Comparison of ENCODE assay signal across 8 cellular contexts in the genomic region with DNA sequence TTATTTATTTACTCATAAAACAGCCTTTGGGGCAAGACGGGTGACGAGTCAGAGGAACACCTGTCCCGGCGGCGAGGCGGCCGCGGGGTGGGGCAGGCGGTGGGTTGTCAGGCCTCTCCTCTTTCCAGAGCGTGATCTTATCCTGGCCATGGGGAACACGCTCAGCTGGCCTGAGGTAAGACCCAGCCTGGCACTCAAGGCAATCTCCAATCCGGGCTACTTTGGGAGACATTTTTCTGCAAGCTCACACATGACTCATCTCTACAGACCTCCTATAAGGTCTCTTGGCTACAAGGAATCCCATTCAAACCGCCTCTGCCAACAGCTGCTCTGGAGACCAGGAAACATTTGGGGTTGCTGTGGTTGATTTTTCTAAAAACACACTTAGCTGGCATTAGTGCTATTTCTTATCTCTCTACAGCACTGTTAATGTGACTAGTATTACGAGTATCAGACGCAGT. TPM values are rescaled to one million over a fixed set of nuclear protein-coding genes. Genes with fewer than 3 reads are reported as not detected.
DNase-seq lines count a peak whose midpoint lies in the region; ATAC-seq, FAIRE-seq and TF ChIP-seq lines count a peak whose summit lies in the region.

No MANE protein-coding gene starts in this region.

- no peaks in the 10 kb centered on the region for H3F3A ChIP-seq in neural progenitor cell (ENCODE audit: low read depth)

- H3K4me1 ChIP-seq in endothelial cell of umbilical vein (ENCODE audit: control insufficient read depth, extremely low read depth, insufficient read depth, low read length) (peaks cover 81% of the 10 kb centered on the region), neural progenitor cell (peaks cover 6% of the 10 kb centered on the region)

- H3K36me3 ChIP-seq in endothelial cell of umbilical vein (ENCODE audit: control insufficient read depth in 2 of 2, extremely low read depth in 1 of 2, insufficient read depth in 2 of 2, low read length in 2 of 2): no peaks in the 10 kb centered on the region
- no peaks in the 10 kb centered on the region for H3K36me3 ChIP-seq in neural progenitor cell

- H3K9ac ChIP-seq in endothelial cell of umbilical vein (replicated peaks; ENCODE audit: extremely low read depth, insufficient read depth, low read length) (peak overlapping the region; percentile 71), neural progenitor cell (no peak overlapping the region)

- POLR2A ChIA-PET in WTC11 (lab: Charles Lee): no interaction called here
- POLR2A ChIA-PET in endothelial cell of umbilical vein (lab: Charles Lee): interaction anchor here (0.8 to 1.1 kb wide), 3 partner anchors 19 to 56 kb away, joined by 3 to 5 read pairs (median 4); no protein-coding TSS in a partner anchor

- ATAC-seq in WTC11 (no peak; the same call in 1 of the 2 replicates), GM19035 (IDR thresholded peaks at IDR 0.05; ENCODE audit: unreplicated experiment) (no peak), GM19455 (IDR thresholded peaks at IDR 0.05; ENCODE audit: unreplicated experiment) (no peak)
- peak; percentile 3 to 35 for ATAC-seq in natural killer cell treated with Interleukin-12 subunit alpha and Interleukin-12 subunit beta and Interleukin-15 and Interleukin-18, amount 100 ng/mL, for 72 hours

- intact Hi-C loops in endothelial cell of umbilical vein (cut with micrococcal nuclease): loop anchor here (1.0 to 2.0 kb wide), 5 partner anchors 19 to 125 kb away; no protein-coding TSS in a partner anchor

- H3K9me3 ChIP-seq in endothelial cell of umbilical vein (replicated peaks; ENCODE audit: control insufficient read depth, insufficient read depth, low read length): no peaks in the 10 kb centered on the region
- no peaks in the 10 kb centered on the region for H3K9me3 ChIP-seq in neural progenitor cell (ENCODE audit: low read depth)

- H3K79me2 ChIP-seq in endothelial cell of umbilical vein (ENCODE audit: control insufficient read depth, insufficient read depth, low read length): peaks cover 86% of the 10 kb centered on the region
- H3K79me2 ChIP-seq in neural progenitor cell (ENCODE audit: low read depth): peaks cover 72% of the 10 kb centered on the region

- DNase-seq in DMS 273 (lab: John Stamatoyannopoulos, UW; ENCODE audit: unreplicated experiment) (peak; percentile 83), LHCN-M2 (ENCODE audit: low read depth) (peak; percentile 100), WTC11 (ENCODE audit: low spot score) (no peak), endothelial cell of umbilical vein (ENCODE audit: low read depth, low spot score) (peak; percentile 97), neural progenitor cell (ENCODE audit: low spot score) (no peak)
- DNase-seq in natural killer cell treated with Interleukin-12 subunit alpha and Interleukin-12 subunit beta and Interleukin-15 and Interleukin-18, amount 100 ng/mL, for 72 hours (ENCODE audit: low spot score): no peak

- H3K4me3 Mint-ChIP-seq in WTC11: no peak overlapping the region
- H3K4me3 Mint-ChIP-seq in natural killer cell treated with Interleukin-12 subunit alpha and Interleukin-12 subunit beta and Interleukin-15 and Interleukin-18, amount 100 ng/mL, for 72 hours: peak overlapping the region; percentile 92
- no peak overlapping the region for H3K4me3 Mint-ChIP-seq in neural progenitor cell

- H3K4me1 Mint-ChIP-seq in WTC11 (peaks cover 72% of the 10 kb centered on the region), neural progenitor cell (peaks cover 34% of the 10 kb centered on the region)
- peaks cover 77 to 82% of the 10 kb centered on the region in 2 donors for H3K4me1 Mint-ChIP-seq in natural killer cell treated with Interleukin-12 subunit alpha and Interleukin-12 subunit beta and Interleukin-15 and Interleukin-18, amount 100 ng/mL, for 72 hours (ENCODE audit: low read depth in 2 of 2)

- BruUV-seq in endothelial cell of umbilical vein (replicated peaks; lab: Mats Ljungman, UMichigan): no TSS peak

- FAIRE-seq in endothelial cell of umbilical vein (lab: Jason Lieb, UNC): peak; percentile 95

- peak overlapping the region; percentile 54 for H3K4me2 ChIP-seq in endothelial cell of umbilical vein (ENCODE audit: insufficient read depth, low read length)
- H3K4me2 ChIP-seq in neural progenitor cell: no peak overlapping the region

- H3K4me3 ChIP-seq in endothelial cell of umbilical vein (replicated peaks in 1 of 3; ENCODE audit: insufficient read depth in 1 of 3, low read depth in 1 of 3, low read length in 3 of 3) (no peak overlapping the region), neural progenitor cell (no peak overlapping the region)

- no peaks in the 10 kb centered on the region for H3K36me3 Mint-ChIP-seq in WTC11
- peaks cover 8% of the 10 kb centered on the region for H3K36me3 Mint-ChIP-seq in natural killer cell treated with Interleukin-12 subunit alpha and Interleukin-12 subunit beta and Interleukin-15 and Interleukin-18, amount 100 ng/mL, for 72 hours
- peaks cover 29% of the 10 kb centered on the region for H3K36me3 Mint-ChIP-seq in neural progenitor cell

- H3K9me3 Mint-ChIP-seq in WTC11 (no peaks in the 10 kb centered on the region), neural progenitor cell (peaks cover 3% of the 10 kb centered on the region)
- no peaks in the 10 kb centered on the region for H3K9me3 Mint-ChIP-seq in natural killer cell treated with Interleukin-12 subunit alpha and Interleukin-12 subunit beta and Interleukin-15 and Interleukin-18, amount 100 ng/mL, for 72 hours

- H2AFZ ChIP-seq in endothelial cell of umbilical vein (ENCODE audit: low read depth, low read length) (no peak overlapping the region), neural progenitor cell (replicated peaks) (no peak overlapping the region)

- dilution Hi-C loops in endothelial cell of umbilical vein (cut with MboI; ENCODE audit: extremely low pct_ligation_motif_present, low sequenced_read_pairs): no loop called here

- no peak for TF ChIP-seq POLR2A in endothelial cell of umbilical vein (IDR thresholded peaks at IDR 0.05; ENCODE audit: low read depth, low read length)

- H3K27me3 Mint-ChIP-seq in WTC11 (ENCODE audit: low read depth) (no peaks in the 10 kb centered on the region), neural progenitor cell (ENCODE audit: insufficient read depth, low read depth) (peaks cover 2% of the 10 kb centered on the region)
- H3K27me3 Mint-ChIP-seq in natural killer cell treated with Interleukin-12 subunit alpha and Interleukin-12 subunit beta and Interleukin-15 and Interleukin-18, amount 100 ng/mL, for 72 hours: no peaks in the 10 kb centered on the region

- H4K20me1 ChIP-seq in endothelial cell of umbilical vein (replicated peaks; ENCODE audit: control insufficient read depth, extremely low read depth, insufficient read depth, low read length) (no peaks in the 10 kb centered on the region), neural progenitor cell (ENCODE audit: low read depth) (peaks cover 58% of the 10 kb centered on the region)

- peak overlapping the region; percentile 44 for H3K27ac Mint-ChIP-seq in WTC11
- H3K27ac Mint-ChIP-seq in natural killer cell treated with Interleukin-12 subunit alpha and Interleukin-12 subunit beta and Interleukin-15 and Interleukin-18, amount 100 ng/mL, for 72 hours: peak overlapping the region; percentile 95 to 99
- H3K27ac Mint-ChIP-seq in neural progenitor cell: no peak overlapping the region

- TF ChIP-seq CTCF in WTC11 (IDR thresholded peaks at IDR 0.05) (no peak), endothelial cell of umbilical vein (IDR thresholded peaks at IDR 0.05; ENCODE audit: extremely low read depth in 1 of 2, insufficient read depth in 1 of 2, low read depth in 1 of 2, low read length in 2 of 2) (no peak), neural progenitor cell (IDR thresholded peaks at IDR 0.05) (no peak)

- peak overlapping the region; percentile 87 for H3K27ac ChIP-seq in endothelial cell of umbilical vein (ENCODE audit: insufficient read depth, low read depth, low read length)
- H3K27ac ChIP-seq in neural progenitor cell: no peak overlapping the region

- H3K9me1 ChIP-seq in endothelial cell of umbilical vein (replicated peaks; ENCODE audit: control insufficient read depth, extremely low read depth, insufficient read depth, low read length): no peaks in the 10 kb centered on the region

- H3K27me3 ChIP-seq in endothelial cell of umbilical vein (ENCODE audit: control insufficient read depth in 2 of 2, insufficient read depth in 2 of 2, low read length in 2 of 2) (no peaks in the 10 kb centered on the region), neural progenitor cell (no peaks in the 10 kb centered on the region)

- CTCF ChIA-PET in WTC11 (lab: Charles Lee): interaction anchor here (0.9 to 1.0 kb wide), 2 partner anchors 132 to 142 kb away, joined by 3 to 5 read pairs; no protein-coding TSS in a partner anchor
- CTCF ChIA-PET in endothelial cell of umbilical vein (lab: Charles Lee): interaction anchor here (0.8 to 2.8 kb wide), 17 partner anchors 16 to 142 kb away, joined by 3 to 16 read pairs (median 4); no protein-coding TSS in a partner anchor

TF ChIP-seq in WTC11, 78 proteins besides CTCF, POLR2A, EP300 and RAD21:
- no peak for TF ChIP-seq SMAD4 (CRISPR knock-in tag; IDR thresholded peaks at IDR 0.05)

TF ChIP-seq in endothelial cell of umbilical vein, 7 proteins besides CTCF, POLR2A, EP300 and RAD21 (continues in another document):
- TF ChIP-seq EZH2 (IDR thresholded peaks at IDR 0.05; ENCODE audit: borderline replicate concordance, low read depth, low read length, severe bottlenecking) (no peak), GATA2 (IDR thresholded peaks at IDR 0.05; ENCODE audit: insufficient read depth, insufficient read length, low read depth, low read length) (peak; percentile 49), FOS (IDR thresholded peaks at IDR 0.05; ENCODE audit: borderline replicate concordance, insufficient read depth, low read length) (peak; percentile 83), MYC (IDR thresholded peaks at IDR 0.05; ENCODE audit: low read depth, low read length) (no peak)
- TF ChIP-seq, protein P1, sequence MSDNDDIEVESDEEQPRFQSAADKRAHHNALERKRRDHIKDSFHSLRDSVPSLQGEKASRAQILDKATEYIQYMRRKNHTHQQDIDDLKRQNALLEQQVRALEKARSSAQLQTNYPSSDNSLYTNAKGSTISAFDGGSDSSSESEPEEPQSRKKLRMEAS (IDR thresholded peaks at IDR 0.05; ENCODE audit: insufficient read depth, insufficient read length): no peak

RNA-seq across cellular contexts. Expression of a gene that starts 6.2 kb away (rescaled TPM):
- total RNA-seq in LHCN-M2 (2014; rRNA removed) (32.1 and 44.9 TPM in 2 replicates), WTC11 (2021) (57.9 to 66.2 TPM (median 65.7 TPM) in 3 replicates), endothelial cell of umbilical vein (124 TPM in 2 replicates), neural progenitor cell (ENCODE audit: low replicate concordance) (33.3 and 34.6 TPM in 2 replicates)
- 57.0 TPM for polyA plus RNA-seq in LHCN-M2 (2012)
- polyA plus RNA-seq in endothelial cell of umbilical vein: 50.0 and 53.3 TPM in 2 replicates
- 51.0 and 57.8 TPM in 2 replicates for polyA plus RNA-seq in endothelial cell of umbilical vein (2011; cell fraction: cytosol; rRNA removed)
- polyA plus RNA-seq in endothelial cell of umbilical vein (2011; cell fraction: nucleus; rRNA removed): 75.3 and 79.7 TPM in 2 replicates
- 72.5 and 82.9 TPM in 2 replicates for polyA plus RNA-seq in endothelial cell of umbilical vein (2012)
- polyA minus RNA-seq in endothelial cell of umbilical vein: 50.3 and 57.7 TPM in 2 replicates
- 17.2 TPM for polyA minus RNA-seq in endothelial cell of umbilical vein (2011; cell fraction: cytosol; rRNA and poly(A)+ RNA removed)
- 35.9 and 37.0 TPM in 2 replicates for polyA minus RNA-seq in endothelial cell of umbilical vein (2011; cell fraction: nucleus; rRNA and poly(A)+ RNA removed)
- 100 to 1,000 TPM; 109 to 215 TPM for total RNA-seq in natural killer cell treated with Interleukin-12 subunit alpha and Interleukin-12 subunit beta and Interleukin-15 and Interleukin-18, amount 100 ng/mL, for 72 hours

Comparison
In these comparisons a context has a peak if more than half of its experiments do, and no peak if none do; other contexts are left out.
1. DNase-seq: peak in DMS 273 (single experiment), LHCN-M2 (single experiment) and endothelial cell of umbilical vein (single experiment); none in WTC11 (single experiment), natural killer cell treated with Interleukin-12 subunit alpha and Interleukin-12 subunit beta and Interleukin-15 and Interleukin-18, amount 100 ng/mL, for 72 hours (single experiment) and neural progenitor cell (single experiment).
2. ATAC-seq: peak in natural killer cell treated with Interleukin-12 subunit alpha and Interleukin-12 subunit beta and Interleukin-15 and Interleukin-18, amount 100 ng/mL, for 72 hours (2 of 2); none in WTC11 (single experiment), GM19035 (single experiment) and GM19455 (single experiment).